17 cellular contexts compared by ENCODE assay signal in genomic region chr17:75442168-75443103, GRCh38. TPM values are rescaled to one million over a fixed set of nuclear protein-coding genes. Genes with fewer than 3 reads are reported as not detected.
DNase-seq lines count a peak whose midpoint lies in the region; ATAC-seq and TF ChIP-seq lines count a peak whose summit lies in the region.
"Had no signal": no experiment of that assay in that cellular context is flagged by ENCODE, and none has a peak within 500 bp of the region (broad histone marks: within the 10 kb centered on the region; RNA-seq: fewer than 3 reads in every experiment).

No MANE protein-coding gene starts in this region.

- 62 to 78% (median 66%) methylated on average over 4 of the region's 4 CpGs for WGBS in adrenal gland, 4 donors

- CTCF ChIA-PET in MCF 10A (lab: Yijun Ruan, JAX): no interaction called here

- H3K4me3 ChIP-seq in BLaER1 (no peak overlapping the region), adrenal gland (no peak overlapping the region)
- H3K4me3 ChIP-seq: dorsolateral prefrontal cortex had no signal

- H3K27ac ChIP-seq in BLaER1 (peak overlapping the region; percentile 24; the same call in 1 of the 2 replicates), adrenal gland (peak overlapping the region in 4 of 5 donors; percentile 27 to 85 (median 51))
- H3K27ac ChIP-seq: HL-60 had no signal

- no peaks in the 10 kb centered on the region for H4K20me1 ChIP-seq in BLaER1

- no peak overlapping the region for H3K9ac ChIP-seq in BLaER1

- POLR2A ChIA-PET in MCF 10A (lab: Yijun Ruan, JAX): interaction anchor here (0.8 kb wide), 1 partner anchor 12 kb away, joined by 3 read pairs; no protein-coding TSS in a partner anchor

- no peak for ATAC-seq in HG03097 (IDR thresholded peaks at IDR 0.05; ENCODE audit: low FRiP score, unreplicated experiment)

- no peaks in the 10 kb centered on the region for H3K27me3 Mint-ChIP-seq in MCF 10A (ENCODE audit: insufficient read depth, unreplicated experiment)
- H3K27me3 Mint-ChIP-seq: stimulated activated naive CD8-positive, alpha-beta T cell treated with anti-CD3 and anti-CD28 coated beads, Interleukin-15, Interleukin-2, amounts not matched to agents 100 ng/mL and 50 ng/mL, for 24 hours had no signal

- H3K4me1 Mint-ChIP-seq in MCF 10A (ENCODE audit: insufficient read depth, unreplicated experiment): peaks cover 10% of the 10 kb centered on the region
- H3K4me1 Mint-ChIP-seq: immature natural killer cell had no signal

- H3K4me3 Mint-ChIP-seq in MCF 10A (ENCODE audit: unreplicated experiment): no peak overlapping the region
- H3K4me3 Mint-ChIP-seq: immature natural killer cell; stimulated activated naive CD8-positive, alpha-beta T cell treated with anti-CD3 and anti-CD28 coated beads, Interleukin-15, Interleukin-2, amounts not matched to agents 100 ng/mL and 50 ng/mL, for 24 hours had no signal

- no peak overlapping the region for H3K27ac Mint-ChIP-seq in MCF 10A (ENCODE audit: low read depth, unreplicated experiment)
- H3K27ac Mint-ChIP-seq: immature natural killer cell; stimulated activated naive CD8-positive, alpha-beta T cell treated with anti-CD3 and anti-CD28 coated beads, Interleukin-15, Interleukin-2, amounts not matched to agents 100 ng/mL and 50 ng/mL, for 24 hours had no signal

- H3K27me3 ChIP-seq in BLaER1: no peaks in the 10 kb centered on the region
- no peaks in the 10 kb centered on the region for H3K27me3 ChIP-seq in adrenal gland
- H3K27me3 ChIP-seq: dorsolateral prefrontal cortex had no signal

- H3K4me1 ChIP-seq in BLaER1: peaks cover 44% of the 10 kb centered on the region
- peaks cover 9 to 18% of the 10 kb centered on the region in 2 donors for H3K4me1 ChIP-seq in adrenal gland (replicated peaks in 1 of 2)

- TF ChIP-seq CTCF in adrenal gland (IDR thresholded peaks at IDR 0.05) (no peak), MCF 10A (IDR thresholded peaks at IDR 0.05; ENCODE audit: unreplicated experiment) (no peak)

- H3K36me3 Mint-ChIP-seq in MCF 10A (ENCODE audit: insufficient read depth, unreplicated experiment): no peaks in the 10 kb centered on the region
- H3K36me3 Mint-ChIP-seq: immature natural killer cell had no signal

- no peaks in the 10 kb centered on the region for H3K36me3 ChIP-seq in BLaER1
- H3K36me3 ChIP-seq in adrenal gland (replicated peaks in 1 of 2): no peaks in the 10 kb centered on the region

- no peak for TF ChIP-seq POLR2A in adrenal gland (IDR thresholded peaks at IDR 0.05)

- no peaks in the 10 kb centered on the region for H3K9me3 ChIP-seq in BLaER1
- no peaks in the 10 kb centered on the region for H3K9me3 ChIP-seq in adrenal gland (replicated peaks in 1 of 3)

- DNase-seq in adrenal gland (peak in 3 of 7 donors; percentile 24 to 63 (median 39)), fibroblast of peridontal ligament (ENCODE audit: extremely low read depth) (peak; percentile 49), posterior vena cava (ENCODE audit: low spot score) (peak; percentile 35), NCI-H82 treated with DMSO at 0.1 percent for 48 hours (lab: John Stamatoyannopoulos, UW; ENCODE audit: unreplicated experiment) (no peak), retina (no peak), MCF 10A (ENCODE audit: unreplicated experiment) (no peak)
- DNase-seq: amniotic stem cell, dorsolateral prefrontal cortex, GF-D8, immature natural killer cell, NCI-H187, NCI-H524 treated with DMSO at 0.1 percent for 48 hours, occipital lobe had no signal

- intact Hi-C loops in adrenal gland (cut with DNase I) (no loop called here), posterior vena cava (cut with DNase I) (no loop called here), MCF 10A (cut with micrococcal nuclease) (no loop called here)

- BruUV-seq in MCF 10A (replicated peaks; lab: Mats Ljungman, UMichigan): no TSS peak

- no peaks in the 10 kb centered on the region for H3K9me3 Mint-ChIP-seq in MCF 10A (ENCODE audit: unreplicated experiment)
- H3K9me3 Mint-ChIP-seq: immature natural killer cell; stimulated activated naive CD8-positive, alpha-beta T cell treated with anti-CD3 and anti-CD28 coated beads, Interleukin-15, Interleukin-2, amounts not matched to agents 100 ng/mL and 50 ng/mL, for 24 hours had no signal

- H3K4me2 ChIP-seq in BLaER1: no peak overlapping the region

RNA-seq across cellular contexts. Expression of gene TMEM94, which starts 14.0 kb away (rescaled TPM):
- total RNA-seq in adrenal gland: 100 to 1,000 TPM; 162 to 245 (median 174) TPM
- 100 to 1,000 TPM; 132 to 186 (median 134) TPM for polyA plus RNA-seq in adrenal gland
- total RNA-seq in posterior vena cava: 10 to 100 TPM; 53.8 to 64.3 TPM
- total RNA-seq in MCF 10A (2022): 42.8 and 46.5 TPM in 2 replicates

RNA-seq across cellular contexts. Expression of gene GRB2, which starts 37.0 kb away (rescaled TPM):
- total RNA-seq in adrenal gland (100 to 1,000 TPM; 102 to 374 (median 136) TPM), posterior vena cava (10 to 100 TPM; 87.2 to 97.8 TPM), MCF 10A (2022) (67.1 and 74.6 TPM in 2 replicates)
- 100 to 1,000 TPM in 1 of 3 donors, 10 to 100 TPM in 2; 36.0 to 131 (median 36.1) TPM for polyA plus RNA-seq in adrenal gland

Comparison
In these comparisons a context has a peak if more than half of its experiments do, and no peak if none do; other contexts are left out.
1. DNase-seq: peak in fibroblast of peridontal ligament (single experiment) and posterior vena cava (single experiment); none in NCI-H82 treated with DMSO at 0.1 percent for 48 hours (single experiment), retina (single experiment) and MCF 10A (single experiment).